Comparison of ENCODE assay signal across 12 cellular contexts in the genomic region with DNA sequence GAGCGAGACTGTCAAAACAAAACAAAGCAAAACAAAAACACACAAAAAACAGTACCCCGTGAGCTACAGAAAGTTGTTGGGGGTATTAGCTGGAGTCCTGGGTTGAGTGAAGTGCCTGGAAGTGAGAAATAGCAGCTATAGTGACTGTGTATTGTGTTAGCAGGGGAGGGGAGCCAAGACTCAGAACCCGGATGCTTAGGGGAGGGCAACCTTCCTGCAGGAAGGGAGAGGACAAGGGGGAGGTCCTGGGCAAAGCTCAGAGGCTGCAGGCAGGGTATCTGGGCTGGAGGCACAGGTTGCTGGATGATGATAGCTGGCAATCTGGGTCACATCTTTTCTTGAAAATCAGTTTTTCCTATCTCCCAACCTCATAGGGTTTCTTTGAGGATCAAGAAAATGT.
"Had no signal": no experiment of that assay in that cellular context is flagged by ENCODE, and none has a peak within 500 bp of the region (broad histone marks: within the 10 kb centered on the region; RNA-seq: fewer than 3 reads in every experiment).

No MANE protein-coding gene starts in this region.

- H3K9me3 ChIP-seq: stomach had no signal

- H3K4me3 ChIP-seq: stomach had no signal

- H3K4me1 ChIP-seq: stomach had no signal

- H3K27me3 ChIP-seq: foreskin keratinocyte, stomach had no signal

- H3K27ac ChIP-seq: epithelial cell of prostate, foreskin keratinocyte, stomach had no signal

- H3K36me3 ChIP-seq: stomach had no signal

- DNase-seq: activated CD4-positive, alpha-beta memory T cell treated with anti-CD3 and anti-CD28 coated beads for 36 hours; activated CD4-positive, alpha-beta T cell treated with anti-CD3 and anti-CD28 coated beads for 36 hours; effector CD8-positive, alpha-beta T cell; foreskin keratinocyte; mesenchymal stem cell; naive thymus-derived CD8-positive, alpha-beta T cell; retina; stimulated activated CD4-positive, alpha-beta T cell treated with anti-CD3 and anti-CD28 coated beads, Interleukin-12 subunit alpha, Interleukin-12 subunit beta, amount 100 ng/mL, for 4 hours; stimulated activated CD4-positive, alpha-beta T cell treated with anti-CD3 and anti-CD28 coated beads, Interleukin-1b, Interleukin-23, amount 100 ng/mL, for 48 hours; stomach; SW 1271 had no signal

- ATAC-seq: activated CD4-positive, alpha-beta T cell treated with anti-CD3 and anti-CD28 coated beads for 36 hours; foreskin keratinocyte; naive thymus-derived CD8-positive, alpha-beta T cell had no signal
